In genomic region chr14:99756796-99757195, GRCh38 we compare ENCODE assay signal across 14 cellular contexts. TPM values are rescaled to one million over a fixed set of nuclear protein-coding genes. Genes with fewer than 3 reads are reported as not detected.
A peak's percentile ranks its signal among the peaks of the same experiment; 100 is the strongest.
DNase-seq lines count a peak whose midpoint lies in the region; ATAC-seq and TF ChIP-seq lines count a peak whose summit lies in the region.
"Had no signal": no experiment of that assay in that cellular context is flagged by ENCODE, and none has a peak within 500 bp of the region (broad histone marks: within the 10 kb centered on the region; RNA-seq: fewer than 3 reads in every experiment).

No MANE protein-coding gene starts in this region.

- peaks cover 0 to 14% (median 0%) of the 10 kb centered on the region in 11 experiments; a peak in 3 of 22 replicates for H4K20me1 ChIP-seq in BLaER1 treated with 17β-estradiol and CSF1 and Interleukin-3, amounts not matched to agents 10 nM and 100 nM
- no peaks in the 10 kb centered on the region for H4K20me1 ChIP-seq in PC-9 (ENCODE audit: insufficient read depth)

- H3K9me2 ChIP-seq in PC-9 (ENCODE audit: insufficient read depth): no peaks in the 10 kb centered on the region

- no peak for TF ChIP-seq CTCF in PC-9 (conservative IDR thresholded peaks at IDR 0.05)
- no peak for TF ChIP-seq CTCF in esophagus muscularis mucosa (IDR thresholded peaks at IDR 0.05)
- no peak for TF ChIP-seq CTCF in ascending aorta (IDR thresholded peaks at IDR 0.05)
- no peak for TF ChIP-seq CTCF in lower leg skin (IDR thresholded peaks at IDR 0.05)

- H3K4me2 ChIP-seq in BLaER1 treated with 17β-estradiol and CSF1 and Interleukin-3, amounts not matched to agents 10 nM and 100 nM: peak overlapping the region in 10 of 11 experiments; percentile 76 to 98 (median 93); a peak in 18 of 22 replicates
- H3K4me2 ChIP-seq in PC-9: peak overlapping the region; percentile 53

- DNase-seq in PC-9: no peak
- DNase-seq in esophagus muscularis mucosa (ENCODE audit: extremely low spot score): no peak
- DNase-seq in posterior vena cava (ENCODE audit: low spot score): peak; percentile 80
- no peak for DNase-seq in ascending aorta (ENCODE audit: low spot score in 2 of 2)
- no peak for DNase-seq in lower leg skin (ENCODE audit: low spot score in 2 of 2)
- DNase-seq: activated CD4-positive, alpha-beta memory T cell treated with anti-CD3 and anti-CD28 coated beads, Interleukin-2, amount 10 ng/mL, durations not matched to agents 7 days and 5 days; AML-193; DMS79; mesendoderm; NCI-H526 treated with DMSO at 0.1 percent for 48 hours; SHP77 had no signal

- H3K9me3 ChIP-seq in BLaER1 treated with 17β-estradiol and CSF1 and Interleukin-3, amounts not matched to agents 10 nM and 100 nM (replicated peaks in 1 of 11): no peaks in the 10 kb centered on the region
- no peaks in the 10 kb centered on the region for H3K9me3 ChIP-seq in PC-9 (ENCODE audit: insufficient read depth, low read depth)
- no peaks in the 10 kb centered on the region for H3K9me3 ChIP-seq in esophagus muscularis mucosa
- no peaks in the 10 kb centered on the region for H3K9me3 ChIP-seq in ascending aorta

- no TSS peak for BruUV-seq in PC-9 (replicated peaks; lab: Mats Ljungman, UMichigan)

- peaks cover 20% of the 10 kb centered on the region; the same call in 1 of the 2 replicates for H3F3A ChIP-seq in PC-9 (ENCODE audit: insufficient read depth, low read depth)

- H3K27ac ChIP-seq in BLaER1 treated with 17β-estradiol and CSF1 and Interleukin-3, amounts not matched to agents 10 nM and 100 nM: peak overlapping the region in 4 of 11 experiments; percentile 15 to 88 (median 60); a peak in 6 of 22 replicates
- peak overlapping the region; percentile 76 for H3K27ac ChIP-seq in PC-9
- peak overlapping the region; percentile 82 to 87 (median 84) for H3K27ac ChIP-seq in esophagus muscularis mucosa (replicated peaks in 1 of 4)
- H3K27ac ChIP-seq in ascending aorta: peak overlapping the region in 1 of 2 donors; percentile 43

- 0 out of 22 replicates have a peak overlapping the region, but pooled peaks of 2 of the 11 experiments have one; percentile 3 to 5 for H3K9ac ChIP-seq in BLaER1 treated with 17β-estradiol and CSF1 and Interleukin-3, amounts not matched to agents 10 nM and 100 nM

- H3K4me1 ChIP-seq in BLaER1 treated with 17β-estradiol and CSF1 and Interleukin-3, amounts not matched to agents 10 nM and 100 nM: peaks cover 88 to 100% (median 96%) of the 10 kb centered on the region in 10 experiments
- H3K4me1 ChIP-seq in PC-9 (replicated peaks; ENCODE audit: insufficient read depth) (peaks cover 66% of the 10 kb centered on the region), esophagus muscularis mucosa (peaks cover 60 to 99% (median 86%) of the 10 kb centered on the region in 4 donors), ascending aorta (peaks cover 16 to 47% of the 10 kb centered on the region in 2 donors)

- CTCF ChIA-PET in PC-9 (lab: Charles Lee): no interaction called here

- peaks cover 0 to 18% (median 0%) of the 10 kb centered on the region in 11 experiments; a peak in 6 of 22 replicates for H3K27me3 ChIP-seq in BLaER1 treated with 17β-estradiol and CSF1 and Interleukin-3, amounts not matched to agents 10 nM and 100 nM
- no peaks in the 10 kb centered on the region for H3K27me3 ChIP-seq in PC-9 (ENCODE audit: insufficient read depth, low read depth)
- no peaks in the 10 kb centered on the region for H3K27me3 ChIP-seq in esophagus muscularis mucosa
- H3K27me3 ChIP-seq in ascending aorta: no peaks in the 10 kb centered on the region

- intact Hi-C loops in PC-9 (cut with micrococcal nuclease; ENCODE audit: unreplicated experiment) (no loop called here), esophagus muscularis mucosa (cut with DNase I) (no loop called here), posterior vena cava (cut with DNase I) (no loop called here), ascending aorta (cut with DNase I) (loop anchor here (1.0 to 10.0 kb wide), 2 partner anchors 10 to 618 kb away; partner anchors contain the start of gene WDR25), lower leg skin (cut with DNase I; ENCODE audit: low total_unique reads) (no loop called here)

- no peak overlapping the region for H3K4me3 ChIP-seq in BLaER1 treated with 17β-estradiol and CSF1 and Interleukin-3, amounts not matched to agents 10 nM and 100 nM
- H3K4me3 ChIP-seq in PC-9 (no peak overlapping the region), esophagus muscularis mucosa (no peak overlapping the region), ascending aorta (no peak overlapping the region), lower leg skin (ENCODE audit: low read depth, poor library complexity, severe bottlenecking) (no peak overlapping the region)

- TF ChIP-seq POLR2A in esophagus muscularis mucosa (IDR thresholded peaks at IDR 0.05; ENCODE audit: low read depth): no peak
- TF ChIP-seq POLR2A in lower leg skin (IDR thresholded peaks at IDR 0.05): no peak

- TF ChIP-seq EP300 in esophagus muscularis mucosa (IDR thresholded peaks at IDR 0.05): no peak

- no peaks in the 10 kb centered on the region for H3K36me3 ChIP-seq in BLaER1 treated with 17β-estradiol and CSF1 and Interleukin-3, amounts not matched to agents 10 nM and 100 nM
- H3K36me3 ChIP-seq in PC-9 (ENCODE audit: low read depth) (no peaks in the 10 kb centered on the region), esophagus muscularis mucosa (no peaks in the 10 kb centered on the region), ascending aorta (no peaks in the 10 kb centered on the region)

- 92% methylated on average over 21 of the region's 21 CpGs for WGBS in esophagus muscularis mucosa
- 95% methylated on average over 21 of the region's 21 CpGs for WGBS in lower leg skin, 2 donors

- H3K79me2 ChIP-seq in PC-9 (ENCODE audit: low read depth): no peaks in the 10 kb centered on the region

- POLR2A ChIA-PET in PC-9 (lab: Charles Lee; ENCODE audit: unreplicated experiment): no interaction called here

- no peak overlapping the region for H2AFZ ChIP-seq in PC-9

- ATAC-seq in HG03432 (IDR thresholded peaks at IDR 0.05; ENCODE audit: unreplicated experiment): no peak
- ATAC-seq in HG03520 (IDR thresholded peaks at IDR 0.05; ENCODE audit: unreplicated experiment): no peak

RNA-seq across cellular contexts. Expression of gene EML1, which starts 36.4 kb away (rescaled TPM):
- total RNA-seq in PC-9 (2021) (1.8 and 2.4 TPM in 2 replicates), esophagus muscularis mucosa (100 to 1,000 TPM in 3 of 4 donors, 10 to 100 TPM in 1; 92.3 to 131 (median 119) TPM), posterior vena cava (10 to 100 TPM; 83.1 to 92.6 TPM), ascending aorta (28.3 TPM), lower leg skin (10 to 100 TPM; 10.7 to 24.7 (median 21.3) TPM)
- total RNA-seq: activated CD4-positive, alpha-beta memory T cell treated with anti-CD3 and anti-CD28 coated beads, Interleukin-2, amount 10 ng/mL, durations not matched to agents 7 days and 5 days had no signal
